ENCODE assay signal across 21 cellular contexts in genomic region chr5:108650997-108651396, GRCh38.
A peak's percentile ranks its signal among the peaks of the same experiment; 100 is the strongest.
DNase-seq lines count a peak whose midpoint lies in the region; ATAC-seq and TF ChIP-seq lines count a peak whose summit lies in the region.
"Had no signal": no experiment of that assay in that cellular context is flagged by ENCODE, and none has a peak within 500 bp of the region (broad histone marks: within the 10 kb centered on the region; RNA-seq: fewer than 3 reads in every experiment).

No MANE protein-coding gene starts in this region.

- H3K27ac ChIP-seq in SK-N-MC (peak overlapping the region; percentile 67; the same call in 1 of the 2 replicates), osteoblast (ENCODE audit: low read depth, low read length) (no peak overlapping the region), gastrocnemius medialis (no peak overlapping the region)
- H3K27ac ChIP-seq: stomach, vagina had no signal

- in situ Hi-C loops in gastrocnemius medialis (cut with MboI; ENCODE audit: low sequenced_read_pairs in 4 of 4), result no loop called here

- H3K4me1 ChIP-seq in osteoblast (ENCODE audit: insufficient read depth, low read length), result peaks cover 13% of the 10 kb centered on the region
- H3K4me1 ChIP-seq in gastrocnemius medialis, result no peaks in the 10 kb centered on the region
- H3K4me1 ChIP-seq: Caco-2, stomach, vagina had no signal

- H3K79me2 ChIP-seq in osteoblast (ENCODE audit: insufficient read depth, low read length), result no peaks in the 10 kb centered on the region

- no peak overlapping the region for H3K27ac Mint-ChIP-seq in glutamatergic neuron (ENCODE audit: unreplicated experiment)
- H3K27ac Mint-ChIP-seq: activated CD8-positive, alpha-beta T cell treated with anti-CD3 and anti-CD28 coated beads, Interleukin-2, amount 10 ng/mL, durations not matched to agents 7 days and 5 days; activated naive CD8-positive, alpha-beta T cell treated with anti-CD3 and anti-CD28 coated beads, Interleukin-2, amount 50 U/mL, for 24 hours; activated T-helper 1 cell treated with anti-CD3 and anti-CD28 coated beads, Interleukin-12 subunit alpha, Interleukin-12 subunit beta, Interleukin-2, Interleukin-4 antibody, amounts not matched to agents 30 ng/mL and 10 ng/mL and 1 ng/mL, durations not matched to agents 14 hours and 24 hours and 36 hours; T-helper 17 cell had no signal

- DNase-seq in EL (peak; percentile 73), SK-N-MC (ENCODE audit: low read depth, low spot score) (peak; percentile 14), fibroblast of gingiva (ENCODE audit: low read depth) (peak; percentile 43), osteoblast (ENCODE audit: insufficient read length, low spot score, missing footprints) (peak; percentile 61), inferior parietal cortex (ENCODE audit: extremely low spot score) (no peak), gastrocnemius medialis (no peak), glutamatergic neuron (no peak)
- DNase-seq: activated CD8-positive, alpha-beta T cell treated with anti-CD3 and anti-CD28 coated beads, Interleukin-2, amount 10 ng/mL, durations not matched to agents 7 days and 5 days; activated naive CD8-positive, alpha-beta T cell treated with anti-CD3 and anti-CD28 coated beads, Interleukin-2, amount 50 U/mL, for 24 hours; Caco-2; GDM1; MG63; midbrain; NCI-H1694; stomach; T-helper 17 cell had no signal

- peaks cover 3% of the 10 kb centered on the region for H3K27me3 Mint-ChIP-seq in glutamatergic neuron (ENCODE audit: unreplicated experiment)

- ATAC-seq in gastrocnemius medialis, result no peak
- no peak for ATAC-seq in GM18907 (IDR thresholded peaks at IDR 0.05; ENCODE audit: unreplicated experiment)
- ATAC-seq: activated CD8-positive, alpha-beta T cell treated with anti-CD3 and anti-CD28 coated beads, Interleukin-2, amount 10 ng/mL, durations not matched to agents 7 days and 5 days; activated naive CD8-positive, alpha-beta T cell treated with anti-CD3 and anti-CD28 coated beads, Interleukin-2, amount 50 U/mL, for 24 hours; HepG2; Right ventricle myocardium inferior; T-helper 17 cell had no signal

- no peak overlapping the region for H3K9ac ChIP-seq in SK-N-MC (ENCODE audit: insufficient read length)

- no peak for TF ChIP-seq POLR2A in gastrocnemius medialis (IDR thresholded peaks at IDR 0.05)

- no peaks in the 10 kb centered on the region for H4K20me1 ChIP-seq in osteoblast (ENCODE audit: insufficient read depth, low read length)

- H3K36me3 Mint-ChIP-seq in glutamatergic neuron (ENCODE audit: unreplicated experiment), result peaks cover 19% of the 10 kb centered on the region

- TF ChIP-seq CTCF in osteoblast (IDR thresholded peaks at IDR 0.05; ENCODE audit: extremely low read depth, low read depth, low read length), result no peak
- TF ChIP-seq CTCF in gastrocnemius medialis (IDR thresholded peaks at IDR 0.05 in 4 of 5, conservative IDR thresholded peaks at IDR 0.05 in 1 of 5), result no peak
- no peak for TF ChIP-seq CTCF in glutamatergic neuron (IDR thresholded peaks at IDR 0.05; ENCODE audit: partially characterized antibody, unreplicated experiment)

- H3K4me2 ChIP-seq in osteoblast (ENCODE audit: insufficient read depth, low read length), result no peak overlapping the region

- intact Hi-C loops in gastrocnemius medialis (cut with DNase I; ENCODE audit: low total_unique reads), result no loop called here

- H3K4me3 Mint-ChIP-seq in glutamatergic neuron (ENCODE audit: unreplicated experiment), result no peak overlapping the region
- H3K4me3 Mint-ChIP-seq: activated CD8-positive, alpha-beta T cell treated with anti-CD3 and anti-CD28 coated beads, Interleukin-2, amount 10 ng/mL, durations not matched to agents 7 days and 5 days; activated naive CD8-positive, alpha-beta T cell treated with anti-CD3 and anti-CD28 coated beads, Interleukin-2, amount 50 U/mL, for 24 hours; activated T-helper 1 cell treated with anti-CD3 and anti-CD28 coated beads, Interleukin-12 subunit alpha, Interleukin-12 subunit beta, Interleukin-2, Interleukin-4 antibody, amounts not matched to agents 30 ng/mL and 10 ng/mL and 1 ng/mL, durations not matched to agents 14 hours and 24 hours and 36 hours; T-helper 17 cell had no signal

- no peaks in the 10 kb centered on the region for H3K4me1 Mint-ChIP-seq in glutamatergic neuron (ENCODE audit: low read depth, unreplicated experiment)
- H3K4me1 Mint-ChIP-seq: activated naive CD8-positive, alpha-beta T cell treated with anti-CD3 and anti-CD28 coated beads, Interleukin-2, amount 50 U/mL, for 24 hours; T-helper 17 cell had no signal

- H3K36me3 ChIP-seq in SK-N-MC (ENCODE audit: insufficient read depth, low read length) (no peaks in the 10 kb centered on the region), osteoblast (ENCODE audit: insufficient read depth, low read length) (no peaks in the 10 kb centered on the region), gastrocnemius medialis (no peaks in the 10 kb centered on the region)
- H3K36me3 ChIP-seq: MG63, stomach, vagina had no signal

- no peak overlapping the region for H2AFZ ChIP-seq in osteoblast (ENCODE audit: low read length)

- H3K9me3 Mint-ChIP-seq in glutamatergic neuron (ENCODE audit: unreplicated experiment), result peaks cover 14% of the 10 kb centered on the region
- H3K9me3 Mint-ChIP-seq: activated T-helper 1 cell treated with anti-CD3 and anti-CD28 coated beads, Interleukin-12 subunit alpha, Interleukin-12 subunit beta, Interleukin-2, Interleukin-4 antibody, amounts not matched to agents 30 ng/mL and 10 ng/mL and 1 ng/mL, durations not matched to agents 14 hours and 24 hours and 36 hours had no signal

- H3K27me3 ChIP-seq in osteoblast (ENCODE audit: insufficient read depth, low read length) (no peaks in the 10 kb centered on the region), gastrocnemius medialis (no peaks in the 10 kb centered on the region)
- H3K27me3 ChIP-seq: MG63, stomach, vagina had no signal

- H3K9me3 ChIP-seq in SK-N-MC (ENCODE audit: low read depth, low read length) (no peaks in the 10 kb centered on the region), osteoblast (ENCODE audit: low read depth, low read length) (peaks cover 1% of the 10 kb centered on the region), gastrocnemius medialis (no peaks in the 10 kb centered on the region)
- H3K9me3 ChIP-seq: Caco-2 had no signal

- H3K4me3 ChIP-seq in SK-N-MC, result no peak overlapping the region
- no peak overlapping the region for H3K4me3 ChIP-seq in osteoblast (ENCODE audit: insufficient read depth, low read length)
- H3K4me3 ChIP-seq in gastrocnemius medialis, result no peak overlapping the region
- H3K4me3 ChIP-seq: MG63, stomach, vagina had no signal

Comparison
In these comparisons a context has a peak if more than half of its experiments do, and no peak if none do; other contexts are left out.
1. DNase-seq: peak in EL (single experiment), SK-N-MC (single experiment), fibroblast of gingiva (single experiment) and osteoblast (single experiment); none in inferior parietal cortex (single experiment), gastrocnemius medialis (0 of 2) and glutamatergic neuron (single experiment).